21 cellular contexts compared by ENCODE assay signal in genomic region chr1:12387641-12388040, GRCh38.
A peak's percentile ranks its signal among the peaks of the same experiment; 100 is the strongest.
DNase-seq lines count a peak whose midpoint lies in the region; ATAC-seq, FAIRE-seq and TF ChIP-seq lines count a peak whose summit lies in the region.
"Had no signal": no experiment of that assay in that cellular context is flagged by ENCODE, and none has a peak within 500 bp of the region (broad histone marks: within the 10 kb centered on the region; RNA-seq: fewer than 3 reads in every experiment).

No MANE protein-coding gene starts in this region.

- H3K4me1 Mint-ChIP-seq in natural killer cell treated with Interleukin-12 subunit alpha and Interleukin-12 subunit beta and Interleukin-15 and Interleukin-18, amount 100 ng/mL, for 72 hours (ENCODE audit: low read depth in 2 of 2), result peaks cover 10 to 35% of the 10 kb centered on the region in 2 donors
- H3K4me1 Mint-ChIP-seq: brain, immature natural killer cell had no signal

- no peak for FAIRE-seq in HepG2 (lab: Jason Lieb, UNC)
- FAIRE-seq: colon, small intestine had no signal

- DNase-seq in HepG2 (ENCODE audit: low spot score) (no peak), right lobe of liver (no peak), RPMI7951 (ENCODE audit: low read depth) (peak; percentile 13), cardiac fibroblast (ENCODE audit: low read depth in 2 of 2) (peak; percentile 17 to 36), OCI-M2 (lab: John Stamatoyannopoulos, UW; ENCODE audit: unreplicated experiment) (no peak), SK-N-SH (no peak)
- DNase-seq in natural killer cell treated with Interleukin-12 subunit alpha and Interleukin-12 subunit beta and Interleukin-15 and Interleukin-18, amount 100 ng/mL, for 72 hours (ENCODE audit: low spot score), result no peak
- DNase-seq: activated CD4-positive, CD25-positive, alpha-beta regulatory T cell treated with anti-CD3 and anti-CD28 coated beads, Interleukin-2, amount 50 U/mL, for 72 hours; CD4-positive, alpha-beta T cell; immature natural killer cell; NCI-H2227 treated with DMSO at 0.1 percent for 48 hours; small intestine; stimulated activated naive CD8-positive, alpha-beta T cell treated with anti-CD3 and anti-CD28 coated beads, Interleukin-15, Interleukin-2, amounts not matched to agents 100 U/mL and 50 U/mL, for 24 hours; tibial artery had no signal

- H3K4me3 ChIP-seq in HepG2 (replicated peaks in 1 of 3; ENCODE audit: insufficient read depth in 1 of 3, low read depth in 2 of 3, low read length in 3 of 3) (no peak overlapping the region), right lobe of liver (no peak overlapping the region), cardiac fibroblast (replicated peaks in 1 of 2; ENCODE audit: low read depth in 2 of 2, low read length in 2 of 2) (no peak overlapping the region), SK-N-SH (ENCODE audit: low read depth in 2 of 2, low read length in 1 of 2) (no peak overlapping the region)
- H3K4me3 ChIP-seq: HAP-1, PC-9, SJSA1, tibial artery had no signal

- H3K36me3 ChIP-seq in HepG2 (replicated peaks in 1 of 2; ENCODE audit: control insufficient read depth in 1 of 2, insufficient read depth in 2 of 2, low read length in 2 of 2), result peaks cover 3 to 22% of the 10 kb centered on the region in 2 experiments; a peak in 4 of 5 replicates
- peaks cover 0 to 24% (median 13%) of the 10 kb centered on the region in 4 donors for H3K36me3 ChIP-seq in right lobe of liver
- H3K36me3 ChIP-seq in SK-N-SH (replicated peaks in 1 of 2; ENCODE audit: control insufficient read depth in 1 of 2, insufficient read depth in 2 of 2, low read length in 1 of 2), result peaks cover 52 to 74% of the 10 kb centered on the region in 2 experiments

- POLR2A ChIA-PET in HepG2 (lab: Yijun Ruan, JAX), result interaction anchor here (8.2 to 9.5 kb wide), 2 partner anchors 13 to 229 kb away, joined by 126 to 188 read pairs; partner anchors contain the start of gene DHRS3
- POLR2A ChIA-PET in SK-N-SH (lab: Yijun Ruan, JAX), result no interaction called here

- no peak overlapping the region for H3K4me3 Mint-ChIP-seq in natural killer cell treated with Interleukin-12 subunit alpha and Interleukin-12 subunit beta and Interleukin-15 and Interleukin-18, amount 100 ng/mL, for 72 hours
- H3K4me3 Mint-ChIP-seq: brain; CD4-positive, alpha-beta T cell; immature natural killer cell had no signal

- H3K27ac ChIP-seq in HepG2 (ENCODE audit: extremely low read length, insufficient read depth, low read length) (no peak overlapping the region), right lobe of liver (no peak overlapping the region), SK-N-SH (ENCODE audit: low read depth in 2 of 2, low read length in 1 of 2) (no peak overlapping the region)
- H3K27ac ChIP-seq: PC-9, SJSA1, tibial artery had no signal

- H3K9ac ChIP-seq in HepG2 (ENCODE audit: insufficient read depth, low read depth, low read length), result no peak overlapping the region
- no peak overlapping the region for H3K9ac ChIP-seq in SK-N-SH

- intact Hi-C loops in HepG2 (cut with micrococcal nuclease; ENCODE audit: unreplicated experiment) (no loop called here), right lobe of liver (cut with DNase I) (no loop called here)

- TF ChIP-seq CTCF in HepG2 (CRISPR knock-in tag; IDR thresholded peaks at IDR 0.05) (no peak), right lobe of liver (IDR thresholded peaks at IDR 0.05) (no peak), cardiac fibroblast (IDR thresholded peaks at IDR 0.05; ENCODE audit: low read depth, low read length) (no peak), SK-N-SH (IDR thresholded peaks at IDR 0.05) (no peak)

- H3K9me3 ChIP-seq in HepG2 (ENCODE audit: low read length), result peaks cover 15% of the 10 kb centered on the region; the same call in 1 of the 2 replicates
- no peaks in the 10 kb centered on the region for H3K9me3 ChIP-seq in right lobe of liver
- 0 out of 2 replicates have a peak, but pooled peaks cover 6% of the 10 kb centered on the region for H3K9me3 ChIP-seq in SK-N-SH
- H3K9me3 ChIP-seq: SJSA1, tibial artery had no signal

- H3K27ac Mint-ChIP-seq in natural killer cell treated with Interleukin-12 subunit alpha and Interleukin-12 subunit beta and Interleukin-15 and Interleukin-18, amount 100 ng/mL, for 72 hours, result no peak overlapping the region
- H3K27ac Mint-ChIP-seq: brain, immature natural killer cell had no signal

- TF ChIP-seq POLR2A in HepG2 (IDR thresholded peaks at IDR 0.05; ENCODE audit: insufficient read depth in 1 of 2, low read depth in 2 of 2, low read length in 2 of 2) (no peak), right lobe of liver (IDR thresholded peaks at IDR 0.05) (no peak)

- ATAC-seq in HepG2 (no peak), right lobe of liver (no peak), HG03457 (IDR thresholded peaks at IDR 0.05; ENCODE audit: unreplicated experiment) (no peak)
- no peak for ATAC-seq in natural killer cell treated with Interleukin-12 subunit alpha and Interleukin-12 subunit beta and Interleukin-15 and Interleukin-18, amount 100 ng/mL, for 72 hours
- ATAC-seq: activated naive CD4-positive, alpha-beta T cell treated with anti-CD3 and anti-CD28 coated beads, Interleukin-2, amount 50 U/mL, for 72 hours; stimulated activated naive CD8-positive, alpha-beta T cell treated with anti-CD3 and anti-CD28 coated beads, Interleukin-15, Interleukin-2, amounts not matched to agents 100 U/mL and 50 U/mL, for 24 hours had no signal

- H3K79me2 ChIP-seq in HepG2 (ENCODE audit: insufficient read depth, low read length), result no peaks in the 10 kb centered on the region
- H3K79me2 ChIP-seq in SK-N-SH (ENCODE audit: insufficient read depth), result no peaks in the 10 kb centered on the region

- peaks cover 31% of the 10 kb centered on the region for H3K4me1 ChIP-seq in HepG2 (ENCODE audit: insufficient read depth, low read length)
- no peaks in the 10 kb centered on the region for H3K4me1 ChIP-seq in right lobe of liver
- H3K4me1 ChIP-seq in SK-N-SH (ENCODE audit: control insufficient read depth in 1 of 2, insufficient read depth in 2 of 2, low read depth in 1 of 2, low read length in 1 of 2), result no peaks in the 10 kb centered on the region
- H3K4me1 ChIP-seq: HAP-1, SJSA1, tibial artery had no signal

- no peak for TF ChIP-seq EP300 in HepG2 (IDR thresholded peaks at IDR 0.05; ENCODE audit: low read depth in 2 of 2, low read length in 2 of 2)
- no peak for TF ChIP-seq EP300 in HepG2 (CRISPR knock-in tag; IDR thresholded peaks at IDR 0.05; ENCODE audit: borderline replicate concordance)
- no peak for TF ChIP-seq EP300 in SK-N-SH (IDR thresholded peaks at IDR 0.05; ENCODE audit: borderline replicate concordance in 1 of 2, low read depth in 1 of 2, low read length in 1 of 2)

- in situ Hi-C loops in HepG2 (cut with HindIII; ENCODE audit: extremely low pct_ligation_motif_present, low pct_unique_long_range_greater_than_20kb), result no loop called here

- H3K36me3 Mint-ChIP-seq in natural killer cell treated with Interleukin-12 subunit alpha and Interleukin-12 subunit beta and Interleukin-15 and Interleukin-18, amount 100 ng/mL, for 72 hours, result peaks cover 61% of the 10 kb centered on the region

- H3K4me2 ChIP-seq in HepG2 (ENCODE audit: low read depth, low read length) (no peak overlapping the region), SK-N-SH (no peak overlapping the region)
- H3K4me2 ChIP-seq: PC-9 had no signal

- CTCF ChIA-PET in HepG2 (lab: Yijun Ruan, JAX; ENCODE audit: low intra/inter-chr PET ratio, low total read pairs), result no interaction called here
- CTCF ChIA-PET in SK-N-SH (lab: Yijun Ruan, JAX), result no interaction called here

- H4K20me1 ChIP-seq in HepG2 (ENCODE audit: insufficient read depth, low read length), result no peaks in the 10 kb centered on the region
- no peaks in the 10 kb centered on the region for H4K20me1 ChIP-seq in SK-N-SH (ENCODE audit: insufficient read depth)

- peaks cover 16% of the 10 kb centered on the region for H3K9me3 Mint-ChIP-seq in natural killer cell treated with Interleukin-12 subunit alpha and Interleukin-12 subunit beta and Interleukin-15 and Interleukin-18, amount 100 ng/mL, for 72 hours

- H2AFZ ChIP-seq in HepG2 (ENCODE audit: low read length), result no peak overlapping the region
- no peak overlapping the region for H2AFZ ChIP-seq in SK-N-SH (ENCODE audit: low read depth)
- H2AFZ ChIP-seq: PC-9 had no signal

- no peaks in the 10 kb centered on the region for H3K9me2 ChIP-seq in SK-N-SH

- H3K27me3 ChIP-seq in HepG2 (ENCODE audit: control insufficient read depth in 1 of 2, insufficient read depth in 2 of 2, low read length in 2 of 2) (no peaks in the 10 kb centered on the region), right lobe of liver (no peaks in the 10 kb centered on the region), SK-N-SH (ENCODE audit: insufficient read depth) (no peaks in the 10 kb centered on the region)
- H3K27me3 ChIP-seq: SJSA1, tibial artery had no signal

- no TSS peak for BruUV-seq in HepG2 (replicated peaks; lab: Mats Ljungman, UMichigan)

- TF ChIP-seq RAD21 in HepG2 (CRISPR knock-in tag; IDR thresholded peaks at IDR 0.05) (no peak), SK-N-SH (IDR thresholded peaks at IDR 0.05; ENCODE audit: low read length) (no peak)

- no peaks in the 10 kb centered on the region for H3K27me3 Mint-ChIP-seq in natural killer cell treated with Interleukin-12 subunit alpha and Interleukin-12 subunit beta and Interleukin-15 and Interleukin-18, amount 100 ng/mL, for 72 hours
- H3K27me3 Mint-ChIP-seq: brain; CD4-positive, alpha-beta T cell had no signal

- no peaks in the 10 kb centered on the region for H3F3A ChIP-seq in SK-N-SH (replicated peaks; ENCODE audit: insufficient read depth)

TF ChIP-seq in HepG2, 621 proteins besides CTCF, POLR2A, EP300 and RAD21 (continues in another document):
- TF ChIP-seq ARHGAP35 (CRISPR knock-in tag; IDR thresholded peaks at IDR 0.05; ENCODE audit: borderline replicate concordance) (no peak), ZNF510 (CRISPR knock-in tag; IDR thresholded peaks at IDR 0.05; ENCODE audit: low read depth) (no peak), KLF11 (CRISPR knock-in tag; IDR thresholded peaks at IDR 0.05) (no peak), ZKSCAN1 (IDR thresholded peaks at IDR 0.05; ENCODE audit: low read length) (0 out of 2 replicates have a peak, but pooled peaks have one; percentile 61), ZNF530 (CRISPR knock-in tag; IDR thresholded peaks at IDR 0.05; ENCODE audit: low read depth) (no peak), NFIB (CRISPR knock-in tag; IDR thresholded peaks at IDR 0.05; ENCODE audit: borderline replicate concordance) (no peak), ZFP90 (CRISPR knock-in tag; IDR thresholded peaks at IDR 0.05; ENCODE audit: borderline replicate concordance) (no peak)

TF ChIP-seq in SK-N-SH, 30 proteins besides CTCF, POLR2A, EP300 and RAD21 (continues in another document):
- TF ChIP-seq TEAD4 (IDR thresholded peaks at IDR 0.05; ENCODE audit: borderline replicate concordance, insufficient read depth) (no peak), MEF2A (IDR thresholded peaks at IDR 0.05; ENCODE audit: borderline replicate concordance, low read depth) (no peak)

Comparison
In these comparisons a context has a peak if more than half of its experiments do, and no peak if none do; other contexts are left out.
1. DNase-seq: peak in RPMI7951 (single experiment) and cardiac fibroblast (2 of 2); none in HepG2 (single experiment), right lobe of liver (0 of 3), OCI-M2 (single experiment), SK-N-SH (single experiment) and natural killer cell treated with Interleukin-12 subunit alpha and Interleukin-12 subunit beta and Interleukin-15 and Interleukin-18, amount 100 ng/mL, for 72 hours (single experiment).